Comparison of ENCODE assay signal across 8 cellular contexts in the genomic region with DNA sequence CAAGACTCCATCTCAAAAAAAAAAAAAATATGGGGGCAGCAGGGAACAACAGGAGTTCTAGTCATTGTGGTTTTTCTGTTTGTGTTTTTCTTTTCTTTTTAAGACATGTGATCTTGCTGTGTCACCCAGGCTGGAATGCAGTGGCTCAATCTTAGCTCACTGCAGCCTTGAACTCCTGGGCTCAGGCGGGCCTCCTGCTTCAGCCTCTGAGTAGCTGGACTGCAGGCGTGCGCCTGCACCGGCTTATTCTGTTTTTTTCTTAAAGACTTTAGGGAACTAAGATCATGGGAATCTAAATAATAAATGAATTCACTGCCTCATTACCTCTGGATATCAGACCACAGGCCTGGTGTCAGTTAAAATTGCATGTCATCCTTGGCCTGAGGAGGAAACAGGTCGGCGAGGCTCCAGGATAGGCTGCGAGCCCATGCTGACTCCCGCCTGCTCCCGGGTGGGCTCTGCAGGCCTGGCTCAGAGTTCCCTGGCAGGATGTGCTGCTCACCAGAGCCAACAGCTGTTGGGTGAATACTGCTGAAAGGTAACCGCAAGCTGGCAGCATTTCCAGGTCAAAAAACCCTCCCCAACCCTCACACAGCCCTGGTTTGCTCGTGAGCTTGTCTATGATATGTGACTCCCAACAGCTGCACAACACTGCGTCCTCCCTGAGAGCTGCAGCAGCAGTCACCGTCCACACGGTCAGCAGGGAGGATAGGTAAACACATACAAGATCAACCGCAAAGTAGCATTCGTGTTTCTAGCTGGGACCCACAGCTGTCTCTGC. TPM values are rescaled to one million over a fixed set of nuclear protein-coding genes. Genes with fewer than 3 reads are reported as not detected.
A peak's percentile ranks its signal among the peaks of the same experiment; 100 is the strongest.
DNase-seq lines count a peak whose midpoint lies in the region; ATAC-seq and TF ChIP-seq lines count a peak whose summit lies in the region.

No MANE protein-coding gene starts in this region.

- DNase-seq in A172 (ENCODE audit: low spot score), result peak; percentile 69
- DNase-seq in MG63, result peak; percentile 86
- DNase-seq in left lobe of liver (ENCODE audit: low spot score), result no peak
- DNase-seq in activated CD4-positive, CD25-positive, alpha-beta regulatory T cell (lab: John Stamatoyannopoulos, UW), result no peak

- ATAC-seq in GM21381 (IDR thresholded peaks at IDR 0.05; ENCODE audit: unreplicated experiment) (peak; percentile 76), left lobe of liver (peak; percentile 30), GM18873 (IDR thresholded peaks at IDR 0.05; ENCODE audit: low FRiP score, unreplicated experiment) (no peak), GM21515 (IDR thresholded peaks at IDR 0.05; ENCODE audit: unreplicated experiment) (no peak)

- H3K4me3 ChIP-seq in MG63 (no peak overlapping the region), WI38 (ENCODE audit: low read depth, low read length) (0 out of 2 replicates have a peak overlapping the region, but pooled peaks have one; percentile 10)

- peaks cover 22% of the 10 kb centered on the region for H3K36me3 ChIP-seq in MG63

- H3K27me3 ChIP-seq in MG63, result no peaks in the 10 kb centered on the region

- TF ChIP-seq CTCF in WI38 (IDR thresholded peaks at IDR 0.05; ENCODE audit: low read depth, low read length), result 0 out of 2 replicates have a peak, but pooled peaks have one; percentile 4

- H3K9me3 ChIP-seq in MG63, result no peaks in the 10 kb centered on the region; the same call in 1 of the 2 replicates

RNA-seq across cellular contexts. Expression of gene SCCPDH, which starts 58.1 kb away (rescaled TPM):
- 102 and 118 TPM in 2 replicates for total RNA-seq in A172 (2014; rRNA removed; shearing (Covaris generic))
- total RNA-seq in MG63 (2014; rRNA removed; shearing (Covaris generic); ENCODE audit: low replicate concordance), result 51.1 and 76.6 TPM in 2 replicates
- total RNA-seq in left lobe of liver, result 94.6 TPM

Comparison
In these comparisons a context has a peak if more than half of its experiments do, and no peak if none do; other contexts are left out.
1. DNase-seq: peak in A172 (single experiment) and MG63 (single experiment); none in left lobe of liver (single experiment) and activated CD4-positive, CD25-positive, alpha-beta regulatory T cell (0 of 4).
2. ATAC-seq: peak in GM21381 (single experiment) and left lobe of liver (single experiment); none in GM18873 (single experiment) and GM21515 (single experiment).